Comparison of ENCODE assay signal across 8 cellular contexts in the genomic region with DNA sequence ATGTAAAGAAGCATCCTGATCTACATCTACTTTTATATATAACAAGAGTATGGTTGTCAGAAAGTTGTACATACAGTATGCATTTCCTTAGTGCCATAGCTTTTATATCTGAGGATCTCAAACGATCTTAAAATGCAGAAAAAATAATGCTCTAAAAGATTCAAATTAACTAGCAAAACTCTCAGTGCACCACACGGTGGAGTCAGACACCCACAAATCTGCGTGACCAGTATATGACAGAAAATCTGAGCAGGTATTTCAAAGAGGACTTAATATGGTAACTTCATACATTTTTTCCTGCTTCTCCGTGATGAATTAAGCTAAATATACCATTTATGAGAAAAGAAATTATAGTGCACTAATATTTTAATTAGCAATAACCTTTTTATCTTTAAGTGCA.
DNase-seq lines count a peak whose midpoint lies in the region; TF ChIP-seq lines count a peak whose summit lies in the region.

No MANE protein-coding gene starts in this region.

- TF ChIP-seq CTCF in GM12874 (IDR thresholded peaks at IDR 0.05; ENCODE audit: insufficient read depth, low read depth, low read length) (peak; percentile 18; the same call in 1 of the 2 replicates), PC-9 (conservative IDR thresholded peaks at IDR 0.05) (peak; percentile 54), right atrium auricular region (IDR thresholded peaks at IDR 0.05) (no peak)

- H3K4me3 ChIP-seq in H7 (ENCODE audit: insufficient read depth, low read depth, low read length): no peak overlapping the region
- no peak overlapping the region for H3K4me3 ChIP-seq in PC-9
- no peak overlapping the region for H3K4me3 ChIP-seq in right atrium auricular region
- no peak overlapping the region for H3K4me3 ChIP-seq in MG63

- H3K27me3 ChIP-seq in H7 (ENCODE audit: control insufficient read depth, insufficient read depth, low read length) (no peaks in the 10 kb centered on the region), PC-9 (ENCODE audit: insufficient read depth, low read depth) (no peaks in the 10 kb centered on the region), right atrium auricular region (no peaks in the 10 kb centered on the region), MG63 (no peaks in the 10 kb centered on the region)

- DNase-seq in H7 (peak; percentile 0), PC-9 (peak in 1 of 2 experiments; percentile 0), iris pigment epithelial cell (ENCODE audit: low read depth) (peak; percentile 15), epidermal melanocyte (ENCODE audit: insufficient read length, low spot score) (no peak), right atrium auricular region (ENCODE audit: low spot score) (no peak), MG63 (no peak), midbrain (lab: John Stamatoyannopoulos, UW) (no peak)

- no peak overlapping the region for H3K27ac ChIP-seq in PC-9
- H3K27ac ChIP-seq in right atrium auricular region: no peak overlapping the region

- CTCF ChIA-PET in PC-9 (lab: Charles Lee): interaction anchor here (0.6 kb wide), 3 partner anchors 166 to 1924 kb away, joined by 3 read pairs; no protein-coding TSS in a partner anchor

- intact Hi-C loops in PC-9 (cut with micrococcal nuclease; ENCODE audit: unreplicated experiment): no loop called here

- H3K9me3 ChIP-seq in PC-9 (ENCODE audit: insufficient read depth, low read depth) (no peaks in the 10 kb centered on the region), right atrium auricular region (no peaks in the 10 kb centered on the region), MG63 (no peaks in the 10 kb centered on the region)

- H3K4me2 ChIP-seq in PC-9: no peak overlapping the region

- POLR2A ChIA-PET in PC-9 (lab: Charles Lee; ENCODE audit: unreplicated experiment): no interaction called here

- no peaks in the 10 kb centered on the region for H3K9me2 ChIP-seq in PC-9 (ENCODE audit: insufficient read depth)

- no peak overlapping the region for H2AFZ ChIP-seq in PC-9

- no peaks in the 10 kb centered on the region for H3K79me2 ChIP-seq in PC-9 (ENCODE audit: low read depth)

- no peaks in the 10 kb centered on the region for H3F3A ChIP-seq in PC-9 (ENCODE audit: insufficient read depth, low read depth)

- H3K36me3 ChIP-seq in H7 (replicated peaks; ENCODE audit: control insufficient read depth, insufficient read depth, low read length) (no peaks in the 10 kb centered on the region), PC-9 (ENCODE audit: low read depth) (no peaks in the 10 kb centered on the region), right atrium auricular region (no peaks in the 10 kb centered on the region), MG63 (no peaks in the 10 kb centered on the region)

- no peaks in the 10 kb centered on the region for H3K4me1 ChIP-seq in PC-9 (replicated peaks; ENCODE audit: insufficient read depth)
- H3K4me1 ChIP-seq in right atrium auricular region: no peaks in the 10 kb centered on the region

- H4K20me1 ChIP-seq in PC-9 (ENCODE audit: insufficient read depth): no peaks in the 10 kb centered on the region

- no TSS peak for BruUV-seq in PC-9 (replicated peaks; lab: Mats Ljungman, UMichigan)

Comparison
In these comparisons a context has a peak if more than half of its experiments do, and no peak if none do; other contexts are left out.
1. CTCF ChIP-seq: peak in GM12874 (single experiment) and PC-9 (single experiment); none in right atrium auricular region (0 of 2).
2. DNase-seq: peak in H7 (single experiment) and iris pigment epithelial cell (single experiment); none in epidermal melanocyte (single experiment), right atrium auricular region (single experiment), MG63 (single experiment) and midbrain (single experiment).